Comparison of ENCODE assay signal across 8 cellular contexts in the genomic region with DNA sequence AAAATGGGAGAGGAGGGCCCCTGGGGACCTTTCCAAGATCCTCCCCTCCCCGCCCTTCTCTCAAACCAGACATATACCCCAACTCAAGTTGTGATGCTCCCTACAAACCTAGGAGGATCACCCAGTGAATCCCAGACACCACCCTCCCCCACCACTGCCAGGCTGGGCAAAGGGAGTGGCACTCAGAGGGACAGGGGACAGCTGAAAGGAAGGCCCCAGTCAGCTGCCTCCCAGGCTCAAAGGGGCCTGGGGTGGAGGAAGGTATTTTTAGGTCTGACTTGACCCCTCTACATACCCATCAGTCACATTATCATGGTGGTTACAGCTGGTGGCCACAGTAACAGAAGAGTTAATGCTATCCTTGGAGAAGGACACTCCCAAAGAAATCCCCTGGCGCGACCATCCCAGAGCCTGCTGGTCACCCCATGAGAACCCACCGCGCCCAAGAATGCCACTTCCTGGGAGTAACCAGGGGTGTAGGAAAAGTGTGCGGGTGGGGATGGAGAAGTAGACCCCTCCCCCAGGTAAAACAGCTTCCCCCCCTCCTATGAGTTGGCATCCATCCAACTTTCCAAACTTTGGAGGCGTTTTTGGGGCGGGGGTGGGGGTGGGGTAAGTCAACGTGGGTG. TPM values are rescaled to one million over a fixed set of nuclear protein-coding genes. Genes with fewer than 3 reads are reported as not detected.
DNase-seq lines count a peak whose midpoint lies in the region; ATAC-seq and TF ChIP-seq lines count a peak whose summit lies in the region.

No MANE protein-coding gene starts in this region.

- H2AFZ ChIP-seq in neural progenitor cell (replicated peaks): no peak overlapping the region

- peaks cover 31% of the 10 kb centered on the region for H4K20me1 ChIP-seq in neural progenitor cell (ENCODE audit: low read depth)

- no peaks in the 10 kb centered on the region for H3K9me3 ChIP-seq in effector memory CD4-positive, alpha-beta T cell (ENCODE audit: control insufficient read depth, low read length)
- H3K9me3 ChIP-seq in neural progenitor cell (ENCODE audit: low read depth): no peaks in the 10 kb centered on the region

- H3K36me3 ChIP-seq in effector memory CD4-positive, alpha-beta T cell (ENCODE audit: control insufficient read depth, insufficient read depth, low read length): no peaks in the 10 kb centered on the region
- H3K36me3 ChIP-seq in neural progenitor cell: no peaks in the 10 kb centered on the region

- H3K27me3 ChIP-seq in effector memory CD4-positive, alpha-beta T cell (replicated peaks; ENCODE audit: control insufficient read depth, insufficient read depth, low read length, poor library complexity, severe bottlenecking): no peaks in the 10 kb centered on the region
- no peaks in the 10 kb centered on the region for H3K27me3 ChIP-seq in neural progenitor cell

- H3K9me3 Mint-ChIP-seq in CD14-positive monocyte (no peaks in the 10 kb centered on the region), neural progenitor cell (no peaks in the 10 kb centered on the region)

- no peak overlapping the region for H3K9ac ChIP-seq in neural progenitor cell

- intact Hi-C loops in CD14-positive monocyte (cut with micrococcal nuclease): loop anchor here (2.0 to 5.0 kb wide), 2 partner anchors 32 to 34 kb away; no protein-coding TSS in a partner anchor

- H3K4me1 Mint-ChIP-seq in CD14-positive monocyte: peaks cover 46% of the 10 kb centered on the region
- H3K4me1 Mint-ChIP-seq in neural progenitor cell: peaks cover 36% of the 10 kb centered on the region

- no peak for TF ChIP-seq POLR2A in GM18505 (IDR thresholded peaks at IDR 0.05; ENCODE audit: borderline replicate concordance, extremely low read depth, insufficient read depth, insufficient read length)

- H3K27ac Mint-ChIP-seq in CD14-positive monocyte (no peak overlapping the region), neural progenitor cell (no peak overlapping the region)

- DNase-seq in CD14-positive monocyte (ENCODE audit: low spot score) (no peak), LHCN-M2 (ENCODE audit: low read depth) (peak; percentile 56), neural progenitor cell (ENCODE audit: low spot score) (no peak), NCI-H226 (no peak), SW 1271 (lab: John Stamatoyannopoulos, UW) (no peak)
- DNase-seq in effector memory CD4-positive, alpha-beta T cell: no peak

- no peak overlapping the region for H3K4me3 ChIP-seq in effector memory CD4-positive, alpha-beta T cell (ENCODE audit: insufficient read depth, low read depth, low read length, poor library complexity, severe bottlenecking)
- peak overlapping the region; percentile 63 for H3K4me3 ChIP-seq in neural progenitor cell

- H3K27ac ChIP-seq in effector memory CD4-positive, alpha-beta T cell (ENCODE audit: insufficient read depth, low read length, poor library complexity, severe bottlenecking): peak overlapping the region; percentile 30
- H3K27ac ChIP-seq in neural progenitor cell: no peak overlapping the region

- H3K36me3 Mint-ChIP-seq in CD14-positive monocyte (peaks cover 31% of the 10 kb centered on the region in 2 donors), neural progenitor cell (peaks cover 8% of the 10 kb centered on the region)

- TF ChIP-seq CTCF in CD14-positive monocyte (IDR thresholded peaks at IDR 0.05): no peak
- no peak for TF ChIP-seq CTCF in neural progenitor cell (IDR thresholded peaks at IDR 0.05)

- peaks cover 34% of the 10 kb centered on the region for H3K4me1 ChIP-seq in effector memory CD4-positive, alpha-beta T cell (ENCODE audit: control insufficient read depth, insufficient read depth, low read length, poor library complexity, severe bottlenecking)
- peaks cover 35% of the 10 kb centered on the region for H3K4me1 ChIP-seq in neural progenitor cell

- H3K4me2 ChIP-seq in neural progenitor cell: peak overlapping the region; percentile 98

- peaks cover 0 to 3% (median 2%) of the 10 kb centered on the region in 3 donors for H3K27me3 Mint-ChIP-seq in CD14-positive monocyte (ENCODE audit: low read depth in 3 of 3)
- peaks cover 17% of the 10 kb centered on the region for H3K27me3 Mint-ChIP-seq in neural progenitor cell (ENCODE audit: insufficient read depth, low read depth)

- peak overlapping the region; percentile 65 to 87 for H3K4me3 Mint-ChIP-seq in CD14-positive monocyte
- H3K4me3 Mint-ChIP-seq in neural progenitor cell: peak overlapping the region; percentile 99

- ATAC-seq in GM19397 (IDR thresholded peaks at IDR 0.05; ENCODE audit: unreplicated experiment): no peak
- ATAC-seq in GM18505 (IDR thresholded peaks at IDR 0.05; ENCODE audit: unreplicated experiment): no peak

- peaks cover 40% of the 10 kb centered on the region for H3F3A ChIP-seq in neural progenitor cell (ENCODE audit: low read depth)

- peaks cover 45% of the 10 kb centered on the region for H3K79me2 ChIP-seq in neural progenitor cell (ENCODE audit: low read depth)

RNA-seq across cellular contexts. Expression of gene CACNB1, which starts 1.2 kb away (rescaled TPM):
- polyA plus RNA-seq in CD14-positive monocyte: under 1 TPM; 0.13 to 0.31 TPM
- 3.8 and 4.0 TPM in 2 replicates for total RNA-seq in LHCN-M2 (2014; rRNA removed)
- polyA plus RNA-seq in LHCN-M2 (2012): 6.6 TPM
- 6.3 and 16.5 TPM in 2 replicates for total RNA-seq in neural progenitor cell (ENCODE audit: low replicate concordance)

RNA-seq across cellular contexts. Expression of gene RPL19, which starts 3.8 kb away (rescaled TPM):
- polyA plus RNA-seq in CD14-positive monocyte: 1,000 to 10,000 TPM; 1,069 to 1,232 TPM
- total RNA-seq in LHCN-M2 (2014; rRNA removed): 2,020 and 2,409 TPM in 2 replicates
- polyA plus RNA-seq in LHCN-M2 (2012): 2,018 TPM
- total RNA-seq in neural progenitor cell (ENCODE audit: low replicate concordance): 2,635 and 2,751 TPM in 2 replicates

RNA-seq across cellular contexts. Expression of gene STAC2, which starts 29.4 kb away (rescaled TPM):
- not detected for polyA plus RNA-seq in CD14-positive monocyte
- total RNA-seq in LHCN-M2 (2014; rRNA removed) (0.11 TPM in 1 of 2 replicates, not detected in the other), neural progenitor cell (ENCODE audit: low replicate concordance) (0.13 and 0.62 TPM in 2 replicates)
- 0.68 TPM for polyA plus RNA-seq in LHCN-M2 (2012)

RNA-seq across cellular contexts. Expression of gene ARL5C, which starts 30.3 kb away (rescaled TPM):
- polyA plus RNA-seq in CD14-positive monocyte: not detected
- total RNA-seq in LHCN-M2 (2014; rRNA removed): not detected in 2 replicates
- polyA plus RNA-seq in LHCN-M2 (2012): not detected
- not detected in 2 replicates for total RNA-seq in neural progenitor cell (ENCODE audit: low replicate concordance)

RNA-seq across cellular contexts. Expression of gene PLXDC1, which starts 44.9 kb away (rescaled TPM):
- polyA plus RNA-seq in CD14-positive monocyte: not detected
- total RNA-seq in LHCN-M2 (2014; rRNA removed) (0.83 and 1.9 TPM in 2 replicates), neural progenitor cell (ENCODE audit: low replicate concordance) (2.1 and 2.5 TPM in 2 replicates)
- polyA plus RNA-seq in LHCN-M2 (2012): 0.43 TPM
